3 cellular contexts compared by ENCODE assay signal in the genomic region with DNA sequence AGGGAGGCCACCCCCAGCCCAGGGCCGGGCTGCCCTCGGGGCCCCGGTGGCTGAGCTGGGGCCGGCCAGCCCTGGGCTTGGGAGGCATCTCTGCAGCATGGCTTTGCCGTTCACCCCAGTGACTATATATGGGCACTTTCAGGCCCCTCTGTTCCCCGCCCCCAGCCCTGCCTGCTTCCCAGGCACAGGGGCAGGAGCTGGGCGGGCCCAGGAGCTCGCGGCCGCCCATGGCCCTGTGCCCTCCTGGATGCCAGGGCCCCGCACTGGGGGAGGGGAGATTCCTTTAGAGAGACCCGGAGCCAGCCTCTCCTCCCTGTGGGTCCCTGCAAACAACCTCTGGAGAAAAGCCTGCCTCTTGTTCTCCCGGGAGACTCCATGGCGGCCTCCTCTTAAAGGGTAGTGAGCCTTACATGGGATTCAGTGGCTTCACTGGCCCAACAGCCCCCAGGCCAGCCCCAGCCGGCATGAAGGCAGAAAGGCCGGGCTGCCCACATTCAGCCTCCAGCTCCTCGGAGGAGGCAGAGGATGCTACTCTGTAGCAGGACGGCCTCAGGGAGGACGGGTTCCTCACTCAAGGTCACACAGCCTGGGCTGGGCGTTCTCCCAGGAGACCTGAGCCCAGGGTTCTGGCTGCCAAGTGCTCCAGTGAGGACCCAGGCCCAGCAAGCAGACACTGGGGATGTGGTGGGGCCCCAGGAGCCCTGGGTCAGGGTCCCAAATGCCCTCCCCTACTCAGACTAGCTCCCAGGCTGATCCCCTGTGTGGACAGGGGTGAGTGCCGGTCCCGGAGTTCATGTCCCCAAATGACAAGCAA.
A peak's percentile ranks its signal among the peaks of the same experiment; 100 is the strongest.
TF ChIP-seq lines count a peak whose summit lies in the region.

No MANE protein-coding gene starts in this region.

TF ChIP-seq in SK-N-SH, 30 proteins besides CTCF, POLR2A, EP300 and RAD21:
- TF ChIP-seq TAF1 (IDR thresholded peaks at IDR 0.05; ENCODE audit: borderline replicate concordance, low read depth, low read length) (no peak), CHD2 (IDR thresholded peaks at IDR 0.05; ENCODE audit: low read length, partially characterized antibody) (no peak), MEF2A (IDR thresholded peaks at IDR 0.05; ENCODE audit: borderline replicate concordance, low read depth) (no peak), YY1 (IDR thresholded peaks at IDR 0.05; ENCODE audit: low read depth) (no peak), EZH2phosphoT487 (IDR thresholded peaks at IDR 0.05; ENCODE audit: borderline replicate concordance, low read depth) (no peak), SMC3 (IDR thresholded peaks at IDR 0.05; ENCODE audit: low read depth, low read length) (no peak), SIN3A (IDR thresholded peaks at IDR 0.05; ENCODE audit: borderline replicate concordance, low read depth, low read length) (no peak), NRF1 (IDR thresholded peaks at IDR 0.05; ENCODE audit: low read depth, low read length) (no peak), NFIC (IDR thresholded peaks at IDR 0.05; ENCODE audit: borderline replicate concordance) (no peak), FOXM1 (IDR thresholded peaks at IDR 0.05; ENCODE audit: low read depth) (no peak), RFX5 (IDR thresholded peaks at IDR 0.05; ENCODE audit: low read length) (no peak), GATA2 (CRISPR knock-in tag; IDR thresholded peaks at IDR 0.05) (no peak), POLR2AphosphoS5 (IDR thresholded peaks at IDR 0.05; ENCODE audit: low read depth, low read length) (no peak)
- TF ChIP-seq, protein P1, sequence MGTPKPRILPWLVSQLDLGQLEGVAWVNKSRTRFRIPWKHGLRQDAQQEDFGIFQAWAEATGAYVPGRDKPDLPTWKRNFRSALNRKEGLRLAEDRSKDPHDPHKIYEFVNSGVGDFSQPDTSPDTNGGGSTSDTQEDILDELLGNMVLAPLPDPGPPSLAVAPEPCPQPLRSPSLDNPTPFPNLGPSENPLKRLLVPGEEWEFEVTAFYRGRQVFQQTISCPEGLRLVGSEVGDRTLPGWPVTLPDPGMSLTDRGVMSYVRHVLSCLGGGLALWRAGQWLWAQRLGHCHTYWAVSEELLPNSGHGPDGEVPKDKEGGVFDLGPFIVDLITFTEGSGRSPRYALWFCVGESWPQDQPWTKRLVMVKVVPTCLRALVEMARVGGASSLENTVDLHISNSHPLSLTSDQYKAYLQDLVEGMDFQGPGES (IDR thresholded peaks at IDR 0.05; ENCODE audit: low read depth, low read length): no peak
- TF ChIP-seq, protein P2, sequence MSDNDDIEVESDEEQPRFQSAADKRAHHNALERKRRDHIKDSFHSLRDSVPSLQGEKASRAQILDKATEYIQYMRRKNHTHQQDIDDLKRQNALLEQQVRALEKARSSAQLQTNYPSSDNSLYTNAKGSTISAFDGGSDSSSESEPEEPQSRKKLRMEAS (IDR thresholded peaks at IDR 0.05; ENCODE audit: low read depth): no peak
- TF ChIP-seq, protein P3, sequence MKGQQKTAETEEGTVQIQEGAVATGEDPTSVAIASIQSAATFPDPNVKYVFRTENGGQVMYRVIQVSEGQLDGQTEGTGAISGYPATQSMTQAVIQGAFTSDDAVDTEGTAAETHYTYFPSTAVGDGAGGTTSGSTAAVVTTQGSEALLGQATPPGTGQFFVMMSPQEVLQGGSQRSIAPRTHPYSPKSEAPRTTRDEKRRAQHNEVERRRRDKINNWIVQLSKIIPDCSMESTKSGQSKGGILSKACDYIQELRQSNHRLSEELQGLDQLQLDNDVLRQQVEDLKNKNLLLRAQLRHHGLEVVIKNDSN (IDR thresholded peaks at IDR 0.05; ENCODE audit: borderline replicate concordance, low read depth): no peak

TF ChIP-seq in SK-N-SH treated with all-trans-retinoic acid at 6 μM for 48 hours, 23 proteins besides CTCF, POLR2A, EP300 and RAD21:
- TF ChIP-seq ZFP3 (CRISPR knock-in tag; IDR thresholded peaks at IDR 0.05) (no peak), ZNF8 (CRISPR knock-in tag; IDR thresholded peaks at IDR 0.05) (no peak), BACH2 (CRISPR knock-in tag; IDR thresholded peaks at IDR 0.05; ENCODE audit: borderline replicate concordance) (no peak), SNAI2 (CRISPR knock-in tag; IDR thresholded peaks at IDR 0.05) (no peak), ARNTL (CRISPR knock-in tag; IDR thresholded peaks at IDR 0.05; ENCODE audit: borderline replicate concordance, low read depth) (no peak), TOX (CRISPR knock-in tag; IDR thresholded peaks at IDR 0.05; ENCODE audit: borderline replicate concordance) (no peak)
- TF ChIP-seq, protein P4, sequence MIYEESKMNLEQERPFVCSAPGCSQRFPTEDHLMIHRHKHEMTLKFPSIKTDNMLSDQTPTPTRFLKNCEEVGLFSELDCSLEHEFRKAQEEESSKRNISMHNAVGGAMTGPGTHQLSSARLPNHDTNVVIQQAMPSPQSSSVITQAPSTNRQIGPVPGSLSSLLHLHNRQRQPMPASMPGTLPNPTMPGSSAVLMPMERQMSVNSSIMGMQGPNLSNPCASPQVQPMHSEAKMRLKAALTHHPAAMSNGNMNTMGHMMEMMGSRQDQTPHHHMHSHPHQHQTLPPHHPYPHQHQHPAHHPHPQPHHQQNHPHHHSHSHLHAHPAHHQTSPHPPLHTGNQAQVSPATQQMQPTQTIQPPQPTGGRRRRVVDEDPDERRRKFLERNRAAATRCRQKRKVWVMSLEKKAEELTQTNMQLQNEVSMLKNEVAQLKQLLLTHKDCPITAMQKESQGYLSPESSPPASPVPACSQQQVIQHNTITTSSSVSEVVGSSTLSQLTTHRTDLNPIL (CRISPR knock-in tag; IDR thresholded peaks at IDR 0.05; ENCODE audit: low read depth): no peak

TF ChIP-seq in H1, 55 proteins besides CTCF, POLR2A, EP300 and RAD21:
- TF ChIP-seq NANOG (IDR thresholded peaks at IDR 0.05; ENCODE audit: insufficient read depth, low read depth, low read length, poor library complexity, severe bottlenecking) (no peak), RFX5 (IDR thresholded peaks at IDR 0.05; ENCODE audit: borderline replicate concordance, low read depth, low read length) (no peak), ASH2L (IDR thresholded peaks at IDR 0.05; ENCODE audit: low read length) (no peak), KDM4A (IDR thresholded peaks at IDR 0.05; ENCODE audit: low read depth, low read length, severe bottlenecking) (no peak), SRF (IDR thresholded peaks at IDR 0.05; ENCODE audit: low read depth, low read length) (peak; percentile 85)
- TF ChIP-seq, protein P2 (IDR thresholded peaks at IDR 0.05): 0 out of 2 replicates have a peak, but pooled peaks have one; percentile 13
